ENCODE assay signal across 9 cellular contexts in the genomic region with DNA sequence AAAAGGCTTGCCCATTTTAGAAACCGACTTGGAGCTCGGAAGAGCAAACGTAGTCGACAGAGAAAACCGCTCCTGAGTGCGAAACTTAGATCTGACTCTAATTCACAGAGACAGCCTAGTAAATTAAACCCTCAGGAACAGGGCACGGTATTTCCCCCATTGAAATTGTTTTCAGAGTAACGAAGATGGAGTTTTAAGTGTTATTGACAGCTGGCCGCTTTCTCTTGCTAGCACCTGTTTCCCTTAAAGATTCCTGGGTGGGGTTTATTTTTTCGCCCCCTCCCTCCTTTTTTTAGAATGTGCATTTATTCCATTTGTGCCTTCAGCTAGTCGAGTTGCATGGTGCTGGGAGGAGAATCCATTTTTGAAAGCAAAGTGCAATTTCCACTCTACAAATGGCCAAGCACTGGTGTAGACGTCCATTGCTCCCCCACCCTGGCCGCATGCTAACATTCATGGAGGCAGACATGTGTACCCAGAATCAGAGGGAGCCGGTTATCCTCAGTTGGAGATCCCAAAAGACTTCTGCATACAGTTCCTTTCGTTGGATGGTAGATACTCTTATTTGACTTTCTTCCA.
A peak's percentile ranks its signal among the peaks of the same experiment; 100 is the strongest.
DNase-seq lines count a peak whose midpoint lies in the region; ATAC-seq and TF ChIP-seq lines count a peak whose summit lies in the region.
"Had no signal": no experiment of that assay in that cellular context is flagged by ENCODE, and none has a peak within 500 bp of the region (broad histone marks: within the 10 kb centered on the region; RNA-seq: fewer than 3 reads in every experiment).

No MANE protein-coding gene starts in this region.

- H3K9me3 Mint-ChIP-seq in activated T-cell treated with anti-CD3 and anti-CD28 coated beads, Interleukin-2, amount 50 U/mL, for 24 hours = peaks cover 3% of the 10 kb centered on the region
- no peaks in the 10 kb centered on the region for H3K9me3 Mint-ChIP-seq in activated naive CD8-positive, alpha-beta T cell (ENCODE audit: low read depth)

- H3K27ac ChIP-seq in left lung = no peak overlapping the region
- no peak overlapping the region for H3K27ac ChIP-seq in thoracic aorta

- H3K9me3 ChIP-seq in left lung (no peaks in the 10 kb centered on the region), thoracic aorta (no peaks in the 10 kb centered on the region)

- H3K27me3 ChIP-seq in left lung = peaks cover 38 to 69% of the 10 kb centered on the region in 2 donors
- no peaks in the 10 kb centered on the region for H3K27me3 ChIP-seq in thoracic aorta (replicated peaks; ENCODE audit: insufficient read depth)

- no peaks in the 10 kb centered on the region for H3K36me3 ChIP-seq in left lung
- no peaks in the 10 kb centered on the region for H3K36me3 ChIP-seq in thoracic aorta

- peaks cover 17% of the 10 kb centered on the region for H3K4me1 Mint-ChIP-seq in activated T-cell treated with anti-CD3 and anti-CD28 coated beads, Interleukin-2, amount 50 U/mL, for 24 hours (ENCODE audit: low read depth)
- peaks cover 14% of the 10 kb centered on the region for H3K4me1 Mint-ChIP-seq in activated naive CD8-positive, alpha-beta T cell (ENCODE audit: low read depth)

- peaks cover 48% of the 10 kb centered on the region for H3K27me3 Mint-ChIP-seq in activated T-cell treated with anti-CD3 and anti-CD28 coated beads, Interleukin-2, amount 50 U/mL, for 24 hours
- peaks cover 31% of the 10 kb centered on the region for H3K27me3 Mint-ChIP-seq in activated naive CD8-positive, alpha-beta T cell

- TF ChIP-seq CTCF in left lung (IDR thresholded peaks at IDR 0.05) = no peak
- no peak for TF ChIP-seq CTCF in thoracic aorta (IDR thresholded peaks at IDR 0.05)

- H3K4me3 ChIP-seq in left lung = peak overlapping the region; percentile 30 to 36
- H3K4me3 ChIP-seq in thoracic aorta = peak overlapping the region; percentile 79
- H3K4me3 ChIP-seq: K562 had no signal

- H3K4me3 Mint-ChIP-seq in activated T-cell treated with anti-CD3 and anti-CD28 coated beads, Interleukin-2, amount 50 U/mL, for 24 hours = peak overlapping the region; percentile 54
- peak overlapping the region; percentile 69 for H3K4me3 Mint-ChIP-seq in activated naive CD8-positive, alpha-beta T cell

- H3K27ac Mint-ChIP-seq in activated T-cell treated with anti-CD3 and anti-CD28 coated beads, Interleukin-2, amount 50 U/mL, for 24 hours = no peak overlapping the region
- H3K27ac Mint-ChIP-seq in activated naive CD8-positive, alpha-beta T cell = no peak overlapping the region

- intact Hi-C loops in left lung (cut with DNase I) = no loop called here

- no peak for ATAC-seq in left lung
- ATAC-seq in thoracic aorta (ENCODE audit: insufficient number of reproducible peaks, low FRiP score, low read depth) = no peak
- ATAC-seq in activated CD4-positive, CD25-positive, alpha-beta regulatory T cell treated with anti-CD3 and anti-CD28 coated beads, Interleukin-2, amount 50 U/mL, for 24 hours = no peak
- ATAC-seq: K562 had no signal

- H3K4me1 ChIP-seq in left lung (peaks cover 9 to 13% of the 10 kb centered on the region in 2 donors), thoracic aorta (ENCODE audit: control insufficient read depth in 1 of 2, low read depth in 2 of 2) (peaks cover 0 to 3% of the 10 kb centered on the region in 2 donors)

- no peak for DNase-seq in activated T-cell treated with anti-CD3 and anti-CD28 coated beads, Interleukin-2, amount 50 U/mL, for 24 hours
- no peak for DNase-seq in activated T-cell treated with anti-CD3 and anti-CD28 coated beads, Interleukin-2, amount 50 U/mL, for 1 hour
- peak in 1 of 2 donors; percentile 32 for DNase-seq in left lung
- DNase-seq in thoracic aorta (ENCODE audit: low spot score) = no peak
- no peak for DNase-seq in GM19238 (ENCODE audit: insufficient read length, low spot score)
- no peak for DNase-seq in NCI-H128 (lab: John Stamatoyannopoulos, UW; ENCODE audit: unreplicated experiment)

- no peaks in the 10 kb centered on the region for H3K36me3 Mint-ChIP-seq in activated T-cell treated with anti-CD3 and anti-CD28 coated beads, Interleukin-2, amount 50 U/mL, for 24 hours (ENCODE audit: low read depth)
- H3K36me3 Mint-ChIP-seq in activated naive CD8-positive, alpha-beta T cell = peaks cover 2% of the 10 kb centered on the region
